ENCODE assay signal across 26 cellular contexts in genomic region chr11:95569207-95569606, GRCh38.
"Had no signal": no experiment of that assay in that cellular context is flagged by ENCODE, and none has a peak within 500 bp of the region (broad histone marks: within the 10 kb centered on the region; RNA-seq: fewer than 3 reads in every experiment).

No MANE protein-coding gene starts in this region.

- H3K4me3 ChIP-seq: hepatocyte, left ventricle myocardium inferior, lung, pancreas, prostate gland, skin epidermis, suprapubic skin, thoracic aorta, tibial artery, upper lobe of right lung had no signal

- H3K4me1 Mint-ChIP-seq: naive B cell, natural killer cell had no signal

- H2AFZ ChIP-seq: hepatocyte had no signal

- H3K27ac Mint-ChIP-seq: mesothelial cell of epicardium; natural killer cell; stimulated activated naive CD8-positive, alpha-beta T cell treated with anti-CD3 and anti-CD28 coated beads, Interleukin-15, Interleukin-2, amounts not matched to agents 100 ng/mL and 50 ng/mL, for 24 hours had no signal

- H3K4me3 Mint-ChIP-seq: mesothelial cell of epicardium; naive B cell; natural killer cell; stimulated activated naive CD8-positive, alpha-beta T cell treated with anti-CD3 and anti-CD28 coated beads, Interleukin-15, Interleukin-2, amounts not matched to agents 100 ng/mL and 50 ng/mL, for 24 hours had no signal

- DNase-seq: islet precursor cell; left ventricle myocardium inferior; mesendoderm; naive B cell; natural killer cell; pancreas; posterior cingulate gyrus; retina; right cardiac atrium; stimulated activated CD4-positive, alpha-beta T cell treated with anti-CD3 and anti-CD28 coated beads, Interleukin-12 subunit alpha, Interleukin-12 subunit beta, amount 100 ng/mL, for 4 hours; stimulated activated CD4-positive, alpha-beta T cell treated with anti-CD3 and anti-CD28 coated beads, Interleukin-15, amount 100 ng/mL, for 24 hours; stimulated activated CD4-positive, alpha-beta T cell treated with anti-CD3 and anti-CD28 coated beads, Interleukin-2, amount 100 ng/mL, for 24 hours; stimulated activated CD4-positive, alpha-beta T cell treated with anti-CD3 and anti-CD28 coated beads, Interleukin-4, amount 100 ng/mL, for 1 hour; stimulated activated naive CD4-positive, alpha-beta T cell; tibial artery; trophoblast cell; upper lobe of right lung had no signal

- H3K79me2 ChIP-seq: hepatocyte had no signal

- H3K4me2 ChIP-seq: hepatocyte had no signal

- H3K27me3 ChIP-seq: hepatocyte, pancreas, suprapubic skin, tibial artery, upper lobe of right lung had no signal

- H3K9me3 ChIP-seq: pancreas, prostate gland, suprapubic skin, upper lobe of right lung had no signal

- H3K36me3 ChIP-seq: left ventricle myocardium inferior, pancreas, prostate gland, suprapubic skin, thoracic aorta, tibial artery, upper lobe of right lung had no signal

- H3K4me1 ChIP-seq: left ventricle myocardium inferior, pancreas, prostate gland, upper lobe of right lung had no signal

- FAIRE-seq: pancreas, urothelium cell line had no signal

- H3K27ac ChIP-seq: hepatocyte, left ventricle myocardium inferior, pancreas, prostate gland, skin epidermis, suprapubic skin, upper lobe of right lung had no signal
